25 cellular contexts compared by ENCODE assay signal in the genomic region with DNA sequence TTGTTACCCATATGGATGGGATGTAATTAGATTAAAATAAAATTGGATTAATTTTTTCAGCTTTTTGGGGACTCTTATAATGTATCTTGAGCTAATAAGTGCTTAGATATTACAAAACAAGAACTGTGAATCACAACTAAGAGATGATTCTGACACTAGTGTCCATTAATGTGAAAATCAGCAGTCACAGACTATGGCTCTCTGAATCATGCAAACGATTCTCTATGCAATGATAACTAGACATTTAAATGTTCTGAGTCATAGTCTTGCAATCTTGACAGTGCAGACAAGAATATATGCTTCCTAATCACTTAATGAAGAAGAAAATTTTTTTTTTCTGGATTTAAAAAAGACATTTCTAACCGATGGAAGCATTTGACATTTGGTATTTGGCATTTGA.
DNase-seq lines count a peak whose midpoint lies in the region; ATAC-seq lines count a peak whose summit lies in the region.
"Had no signal": no experiment of that assay in that cellular context is flagged by ENCODE, and none has a peak within 500 bp of the region (broad histone marks: within the 10 kb centered on the region; RNA-seq: fewer than 3 reads in every experiment).

No MANE protein-coding gene starts in this region.

- no peak overlapping the region for H3K27ac ChIP-seq in epithelial cell of prostate
- H3K27ac ChIP-seq: ascending aorta had no signal

- H3K36me3 ChIP-seq in H7 (replicated peaks; ENCODE audit: control insufficient read depth, insufficient read depth, low read length), result no peaks in the 10 kb centered on the region
- H3K36me3 ChIP-seq: ascending aorta, MG63 had no signal

- DNase-seq in GM03348 (ENCODE audit: low spot score), result peak; percentile 6
- peak; percentile 15 for DNase-seq in OCI-M1 (lab: John Stamatoyannopoulos, UW)
- peak; percentile 31 for DNase-seq in epithelial cell of prostate (ENCODE audit: low read depth, low spot score)
- DNase-seq in putamen (ENCODE audit: low spot score), result peak; percentile 2
- no peak for DNase-seq in H7
- DNase-seq: activated CD4-positive, alpha-beta T cell treated with anti-CD3 and anti-CD28 coated beads for 4 hours; activated T-cell treated with anti-CD3 and anti-CD28 coated beads, Interleukin-2, amount 50 U/mL, for 48 hours; CD8-positive, alpha-beta memory T cell; effector CD8-positive, alpha-beta T cell; glutamatergic neuron; left cardiac atrium; mesendoderm; MG63; NCI-H1436 treated with DMSO at 0.1 percent for 48 hours; NCI-H524 treated with DMSO at 0.1 percent for 48 hours; occipital lobe; SIG-M5; stimulated activated CD4-positive, alpha-beta T cell treated with anti-CD3 and anti-CD28 coated beads, Interleukin-4, amount 100 ng/mL, for 24 hours; stimulated activated naive CD4-positive, alpha-beta T cell treated with Interleukin-2 at 50 U/mL for 16 hours; T-helper 1 cell had no signal

- no peak for ATAC-seq in HG02981 (IDR thresholded peaks at IDR 0.05; ENCODE audit: unreplicated experiment)
- no peak for ATAC-seq in HG03439 (IDR thresholded peaks at IDR 0.05; ENCODE audit: unreplicated experiment)
- ATAC-seq: activated naive CD4-positive, alpha-beta T cell treated with anti-CD3 and anti-CD28 coated beads, Interleukin-2, amount 50 U/mL, for 72 hours; esophagus mucosa had no signal

- no peak overlapping the region for H3K4me3 ChIP-seq in H7 (ENCODE audit: insufficient read depth, low read depth, low read length)
- H3K4me3 ChIP-seq: ascending aorta, MG63 had no signal

- no peaks in the 10 kb centered on the region; the same call in 1 of the 2 replicates for H3K27me3 ChIP-seq in H7 (ENCODE audit: control insufficient read depth, insufficient read depth, low read length)
- H3K27me3 ChIP-seq: ascending aorta, MG63 had no signal
